In the genomic region with DNA sequence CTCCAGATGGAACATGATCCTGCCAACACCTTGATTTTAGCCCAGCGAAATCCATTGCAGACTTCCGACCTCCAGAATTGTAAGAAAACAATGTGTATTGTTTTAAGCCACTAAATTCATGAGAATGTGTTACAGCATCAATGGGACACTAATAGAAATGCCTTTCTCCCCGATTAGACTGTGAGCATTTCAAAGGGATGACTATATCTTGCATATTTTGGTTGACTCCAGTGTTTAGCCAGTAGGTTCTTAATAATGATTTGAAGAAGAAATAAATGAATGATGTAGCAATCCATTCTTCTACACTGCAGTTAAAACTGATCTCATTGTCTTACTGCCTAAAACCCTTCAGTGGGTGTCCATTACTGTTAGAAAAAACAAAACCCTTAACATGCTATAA, we compare ENCODE assay signal across 16 cellular contexts.
"Had no signal": no experiment of that assay in that cellular context is flagged by ENCODE, and none has a peak within 500 bp of the region (broad histone marks: within the 10 kb centered on the region; RNA-seq: fewer than 3 reads in every experiment).

No MANE protein-coding gene starts in this region.

- H3K27ac Mint-ChIP-seq: activated B cell treated with CpG ODN at 0.5 μM for 24 hours; activated CD8-positive, alpha-beta T cell treated with anti-CD3 and anti-CD28 coated beads for 36 hours; activated naive CD8-positive, alpha-beta T cell treated with anti-CD3 and anti-CD28 coated beads for 36 hours; activated T-cell treated with anti-CD3 and anti-CD28 coated beads, Interleukin-2, amount 50 U/mL, for 72 hours; endodermal cell; memory B cell; natural killer cell treated with Interleukin-12 subunit alpha and Interleukin-12 subunit beta and Interleukin-15 and Interleukin-18, amount 100 ng/mL, for 72 hours; stimulated activated memory B cell treated with anti-CD40 and anti-IgM and Interleukin-4, amounts not matched to agents 10 μg/mL and 1 μg/mL and 100 μg/mL, for 72 hours had no signal

- H3K27me3 Mint-ChIP-seq: activated B cell treated with CpG ODN at 0.5 μM for 24 hours; activated CD8-positive, alpha-beta T cell treated with anti-CD3 and anti-CD28 coated beads for 36 hours; activated naive CD8-positive, alpha-beta T cell treated with anti-CD3 and anti-CD28 coated beads for 36 hours had no signal

- H3K4me3 ChIP-seq: dorsolateral prefrontal cortex, left ventricle myocardium inferior had no signal

- H3K36me3 Mint-ChIP-seq: memory B cell had no signal

- H3K4me3 Mint-ChIP-seq: activated B cell treated with CpG ODN at 0.5 μM for 24 hours; activated CD8-positive, alpha-beta T cell treated with anti-CD3 and anti-CD28 coated beads for 36 hours; activated naive CD8-positive, alpha-beta T cell treated with anti-CD3 and anti-CD28 coated beads for 36 hours; activated T-cell treated with anti-CD3 and anti-CD28 coated beads, Interleukin-2, amount 50 U/mL, for 72 hours; endodermal cell; memory B cell; natural killer cell treated with Interleukin-12 subunit alpha and Interleukin-12 subunit beta and Interleukin-15 and Interleukin-18, amount 100 ng/mL, for 72 hours; stimulated activated memory B cell treated with anti-CD40 and anti-IgM and Interleukin-4, amounts not matched to agents 10 μg/mL and 1 μg/mL and 100 μg/mL, for 72 hours had no signal

- DNase-seq: activated B cell treated with CpG ODN at 0.5 μM for 24 hours; activated CD4-positive, alpha-beta T cell treated with anti-CD3 and anti-CD28 coated beads for 48 hours; activated CD8-positive, alpha-beta T cell treated with anti-CD3 and anti-CD28 coated beads for 36 hours; activated gamma-delta T cell; activated naive CD8-positive, alpha-beta T cell treated with anti-CD3 and anti-CD28 coated beads for 36 hours; activated T-cell treated with anti-CD3 and anti-CD28 coated beads, Interleukin-2, amount 50 U/mL, for 72 hours; dorsolateral prefrontal cortex; endodermal cell; hippocampal formation; kidney; left ventricle myocardium inferior; nucleus accumbens; stimulated activated CD4-positive, alpha-beta T cell treated with anti-CD3 and anti-CD28 coated beads, Interleukin-2, amount 100 ng/mL, for 48 hours had no signal

- H3K4me1 Mint-ChIP-seq: activated B cell treated with CpG ODN at 0.5 μM for 24 hours; activated naive CD8-positive, alpha-beta T cell treated with anti-CD3 and anti-CD28 coated beads for 36 hours; memory B cell; stimulated activated memory B cell treated with anti-CD40 and anti-IgM and Interleukin-4, amounts not matched to agents 10 μg/mL and 1 μg/mL and 100 μg/mL, for 72 hours had no signal
